1 cellular context compared by ENCODE assay signal in the genomic region with DNA sequence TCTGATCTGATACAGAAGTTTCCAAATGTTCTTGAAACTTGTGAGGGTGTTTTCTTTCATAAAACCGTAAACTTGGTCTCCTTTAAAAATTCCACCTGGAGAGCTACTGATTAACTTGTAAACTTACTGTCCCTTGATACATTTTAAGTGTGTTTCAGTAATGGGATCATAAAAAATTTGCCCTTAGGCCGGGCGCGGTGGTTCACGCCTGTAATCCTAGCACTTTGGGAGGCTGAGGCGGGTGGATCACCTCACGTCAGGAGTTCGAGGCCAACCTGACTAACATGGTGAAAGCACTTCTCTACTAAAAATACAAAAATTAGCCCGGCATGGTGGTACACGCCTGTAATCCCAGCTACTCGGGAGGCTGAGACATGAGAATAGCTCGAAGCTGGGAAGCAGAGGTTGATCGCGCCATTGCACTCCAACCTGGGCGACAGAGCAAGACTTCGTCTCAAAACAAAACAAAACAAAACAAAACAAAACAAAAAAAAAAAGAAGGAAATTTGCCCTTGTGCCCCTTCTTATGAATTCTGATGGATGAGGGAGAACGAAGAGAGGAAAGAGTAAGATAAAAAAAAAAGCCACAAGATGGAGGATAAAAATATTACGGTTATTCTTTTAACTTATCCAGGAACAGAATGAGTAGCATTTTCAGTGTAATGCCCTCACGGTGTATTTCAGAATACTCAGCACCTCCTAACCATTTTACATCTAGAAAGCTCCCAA.
TF ChIP-seq lines count a peak whose summit lies in the region.

No MANE protein-coding gene starts in this region.

TF ChIP-seq in GM12878, 131 proteins besides CTCF, POLR2A, EP300 and RAD21:
- TF ChIP-seq ZNF24 (IDR thresholded peaks at IDR 0.05), result no peak
- no peak for TF ChIP-seq ZZZ3 (IDR thresholded peaks at IDR 0.05; ENCODE audit: control insufficient read depth, insufficient read length, low read depth)
- TF ChIP-seq NBN (IDR thresholded peaks at IDR 0.05), result peak; percentile 56; the same call in 1 of the 2 replicates
- TF ChIP-seq RELB (IDR thresholded peaks at IDR 0.05; ENCODE audit: low read depth), result 0 out of 2 replicates have a peak, but pooled peaks have one; percentile 17
- TF ChIP-seq, protein P1, sequence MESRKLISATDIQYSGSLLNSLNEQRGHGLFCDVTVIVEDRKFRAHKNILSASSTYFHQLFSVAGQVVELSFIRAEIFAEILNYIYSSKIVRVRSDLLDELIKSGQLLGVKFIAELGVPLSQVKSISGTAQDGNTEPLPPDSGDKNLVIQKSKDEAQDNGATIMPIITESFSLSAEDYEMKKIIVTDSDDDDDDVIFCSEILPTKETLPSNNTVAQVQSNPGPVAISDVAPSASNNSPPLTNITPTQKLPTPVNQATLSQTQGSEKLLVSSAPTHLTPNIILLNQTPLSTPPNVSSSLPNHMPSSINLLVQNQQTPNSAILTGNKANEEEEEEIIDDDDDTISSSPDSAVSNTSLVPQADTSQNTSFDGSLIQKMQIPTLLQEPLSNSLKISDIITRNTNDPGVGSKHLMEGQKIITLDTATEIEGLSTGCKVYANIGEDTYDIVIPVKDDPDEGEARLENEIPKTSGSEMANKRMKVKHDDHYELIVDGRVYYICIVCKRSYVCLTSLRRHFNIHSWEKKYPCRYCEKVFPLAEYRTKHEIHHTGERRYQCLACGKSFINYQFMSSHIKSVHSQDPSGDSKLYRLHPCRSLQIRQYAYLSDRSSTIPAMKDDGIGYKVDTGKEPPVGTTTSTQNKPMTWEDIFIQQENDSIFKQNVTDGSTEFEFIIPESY (IDR thresholded peaks at IDR 0.05), result 0 out of 2 replicates have a peak, but pooled peaks have one; percentile 30
- no peak for TF ChIP-seq TCF3 (IDR thresholded peaks at IDR 0.05; ENCODE audit: borderline replicate concordance, insufficient read depth, low read depth, low read length)
